1 cellular context compared by ENCODE assay signal in genomic region chr9:87550253-87550954, GRCh38.
TF ChIP-seq lines count a peak whose summit lies in the region.

No MANE protein-coding gene starts in this region.

TF ChIP-seq in HepG2, 621 proteins besides CTCF, POLR2A, EP300 and RAD21:
- TF ChIP-seq GLMP (CRISPR knock-in tag; IDR thresholded peaks at IDR 0.05; ENCODE audit: borderline replicate concordance) (no peak), TIGD3 (CRISPR knock-in tag; IDR thresholded peaks at IDR 0.05; ENCODE audit: borderline replicate concordance) (no peak), ZNF513 (CRISPR knock-in tag; conservative IDR thresholded peaks at IDR 0.05) (no peak), THAP9 (CRISPR knock-in tag; IDR thresholded peaks at IDR 0.05; ENCODE audit: borderline replicate concordance) (no peak), RBM22 (optimal IDR thresholded peaks at IDR 0.05; ENCODE audit: low read length) (no peak), FLYWCH1 (CRISPR knock-in tag; IDR thresholded peaks at IDR 0.05) (no peak), ZNF335 (CRISPR knock-in tag; IDR thresholded peaks at IDR 0.05) (no peak), CREB3 (CRISPR knock-in tag; IDR thresholded peaks at IDR 0.05) (no peak), SCMH1 (CRISPR knock-in tag; IDR thresholded peaks at IDR 0.05; ENCODE audit: borderline replicate concordance) (no peak)
